Comparison of ENCODE assay signal across 15 cellular contexts in genomic region chr21:36005018-36005417, GRCh38. TPM values are rescaled to one million over a fixed set of nuclear protein-coding genes. Genes with fewer than 3 reads are reported as not detected.
DNase-seq lines count a peak whose midpoint lies in the region; ATAC-seq, FAIRE-seq and TF ChIP-seq lines count a peak whose summit lies in the region.
"Had no signal": no experiment of that assay in that cellular context is flagged by ENCODE, and none has a peak within 500 bp of the region (broad histone marks: within the 10 kb centered on the region; RNA-seq: fewer than 3 reads in every experiment).

No MANE protein-coding gene starts in this region.

- no peak overlapping the region for H3K9ac ChIP-seq in kidney (ENCODE audit: low read length in 2 of 2)
- H3K9ac ChIP-seq: BLaER1 treated with 17β-estradiol and CSF1 and Interleukin-3, amounts not matched to agents 10 nM and 100 nM had no signal

- in situ Hi-C loops in KBM-7 (cut with MboI; ENCODE audit: low pct_unique_long_range_greater_than_20kb, low sequenced_read_pairs) = no loop called here

- no peaks in the 10 kb centered on the region; the same call in 1 of the 2 replicates for H3K9me3 ChIP-seq in SJCRH30 (replicated peaks)
- no peaks in the 10 kb centered on the region for H3K9me3 ChIP-seq in kidney (ENCODE audit: control insufficient read depth in 1 of 2, low read length in 2 of 2)
- no peaks in the 10 kb centered on the region for H3K9me3 ChIP-seq in BE2C
- H3K9me3 ChIP-seq: prostate gland, SJSA1 had no signal

- H3K4me1 ChIP-seq in SJCRH30 = no peaks in the 10 kb centered on the region
- no peaks in the 10 kb centered on the region for H3K4me1 ChIP-seq in kidney (ENCODE audit: control insufficient read depth in 1 of 2, insufficient read depth in 1 of 2, low read depth in 1 of 2, low read length in 2 of 2)
- H3K4me1 ChIP-seq in BE2C = no peaks in the 10 kb centered on the region
- H3K4me1 ChIP-seq: BLaER1 treated with 17β-estradiol and CSF1 and Interleukin-3, amounts not matched to agents 10 nM and 100 nM; prostate gland had no signal

- no peaks in the 10 kb centered on the region; the same call in 1 of the 2 replicates for H3K27me3 ChIP-seq in SJCRH30
- H3K27me3 ChIP-seq in BE2C = no peaks in the 10 kb centered on the region

- intact Hi-C loops in kidney (cut with DNase I) = no loop called here
- intact Hi-C loops in left ventricle myocardium superior (cut with micrococcal nuclease) = no loop called here

- H3K27ac ChIP-seq in SJCRH30 (no peak overlapping the region), kidney (ENCODE audit: low read depth in 2 of 2, low read length in 2 of 2) (no peak overlapping the region)
- H3K27ac ChIP-seq: BLaER1 treated with 17β-estradiol and CSF1 and Interleukin-3, amounts not matched to agents 10 nM and 100 nM; prostate gland; SJSA1 had no signal

- no peak for FAIRE-seq in kidney (lab: Jason Lieb, UNC)
- FAIRE-seq: G401.6 had no signal

- H3K36me3 ChIP-seq in SJCRH30 (no peaks in the 10 kb centered on the region), kidney (ENCODE audit: control insufficient read depth in 1 of 2, insufficient read depth in 2 of 2, low read length in 2 of 2) (no peaks in the 10 kb centered on the region), BE2C (no peaks in the 10 kb centered on the region)
- H3K36me3 ChIP-seq: BLaER1 treated with 17β-estradiol and CSF1 and Interleukin-3, amounts not matched to agents 10 nM and 100 nM; prostate gland; SJSA1 had no signal

- no peak for ATAC-seq in left ventricle myocardium superior

- TF ChIP-seq CTCF in AG09319 (IDR thresholded peaks at IDR 0.05; ENCODE audit: low read depth, low read length) (no peak), kidney (IDR thresholded peaks at IDR 0.05; ENCODE audit: borderline replicate concordance, extremely low read depth, insufficient read depth) (no peak), BE2C (IDR thresholded peaks at IDR 0.05; ENCODE audit: low read depth, low read length) (no peak)

- H3K4me3 ChIP-seq in SJCRH30 (peak overlapping the region; percentile 36), kidney (ENCODE audit: low read length in 2 of 2) (no peak overlapping the region), BE2C (ENCODE audit: low read depth, low read length) (no peak overlapping the region)
- H3K4me3 ChIP-seq: BLaER1 treated with 17β-estradiol and CSF1 and Interleukin-3, amounts not matched to agents 10 nM and 100 nM; prostate gland; SJSA1 had no signal

- DNase-seq in AG09319 (ENCODE audit: extremely low read depth, low read depth) (peak; percentile 63), KBM-7 (peak; percentile 23), SJCRH30 (peak; percentile 20 to 29), kidney (peak; percentile 71), BE2C (no peak), left ventricle myocardium superior (no peak), HUDEP-2 (lab: John Stamatoyannopoulos, UW; ENCODE audit: unreplicated experiment in 76 of 76) (no peak)
- no peak for DNase-seq in activated CD4-positive, alpha-beta T cell treated with anti-CD3 and anti-CD28 coated beads, Interleukin-2, amount 50 U/mL, for 48 hours
- DNase-seq: cortex of kidney, MM.1S, NCI-H524 treated with DMSO at 0.1 percent for 48 hours had no signal

RNA-seq across cellular contexts. Expression of gene SETD4, which starts 55.3 kb away (rescaled TPM):
- total RNA-seq in SJCRH30 (2014; rRNA removed; shearing (Covaris generic)) = 15.9 TPM in 2 replicates
- total RNA-seq in kidney = 22.5 TPM
- 14.2 TPM for polyA plus RNA-seq in kidney (ENCODE audit: insufficient read depth, low read depth, low replicate concordance)
- polyA plus RNA-seq in BE2C (2012; ENCODE audit: insufficient read depth, insufficient read length, low read depth) = 21.1 TPM
- 10.3 TPM for total RNA-seq in left ventricle myocardium superior

Comparison
In these comparisons a context has a peak if more than half of its experiments do, and no peak if none do; other contexts are left out.
1. DNase-seq: peak in AG09319 (single experiment), KBM-7 (single experiment), SJCRH30 (2 of 2) and kidney (single experiment); none in BE2C (single experiment), activated CD4-positive, alpha-beta T cell treated with anti-CD3 and anti-CD28 coated beads, Interleukin-2, amount 50 U/mL, for 48 hours (0 of 2), left ventricle myocardium superior (single experiment) and HUDEP-2 (0 of 76).